ENCODE assay signal across 18 cellular contexts in the genomic region with DNA sequence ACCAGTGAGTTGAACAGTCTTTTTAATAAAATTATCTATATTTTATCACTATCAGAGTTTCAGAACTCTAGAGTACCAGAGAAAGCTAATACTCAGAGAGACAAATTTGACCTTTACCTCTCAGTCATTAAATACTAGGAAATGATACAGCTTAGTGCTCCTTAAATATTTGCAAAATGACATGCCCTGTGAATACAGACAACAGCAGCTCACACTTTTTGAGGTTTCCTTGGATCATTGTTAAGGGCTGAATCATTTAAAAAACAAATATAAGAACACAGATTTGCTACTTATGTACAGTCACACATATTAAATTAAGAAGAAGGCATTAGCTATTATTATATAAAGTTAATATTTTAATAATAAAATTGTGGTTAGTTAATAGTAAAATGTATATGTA.
"Had no signal": no experiment of that assay in that cellular context is flagged by ENCODE, and none has a peak within 500 bp of the region (broad histone marks: within the 10 kb centered on the region; RNA-seq: fewer than 3 reads in every experiment).

No MANE protein-coding gene starts in this region.

- H3K27me3 ChIP-seq: breast epithelium, dorsolateral prefrontal cortex, esophagus muscularis mucosa, hepatocyte, right atrium auricular region, tibial nerve, vagina had no signal

- H3K36me3 ChIP-seq: breast epithelium, esophagus muscularis mucosa, lower lobe of right lung, right atrium auricular region, tibial nerve, vagina had no signal

- H3K4me3 ChIP-seq: breast epithelium, dorsolateral prefrontal cortex, esophagus muscularis mucosa, hepatocyte, lower lobe of right lung, right atrium auricular region, skin epidermis, tibial nerve, vagina had no signal

- DNase-seq: activated CD4-positive, alpha-beta T cell treated with anti-CD3 and anti-CD28 coated beads, Interleukin-2, amount 50 U/mL, for 4 hours; activated CD4-positive, CD25-positive, alpha-beta regulatory T cell treated with anti-CD3 and anti-CD28 coated beads, Interleukin-2, amount 50 U/mL, for 72 hours; activated CD8-positive, alpha-beta memory T cell treated with anti-CD3 and anti-CD28 coated beads, Interleukin-2, amount 10 ng/mL, durations not matched to agents 7 days and 5 days; activated gamma-delta T cell; activated T-cell treated with anti-CD3 and anti-CD28 coated beads, Interleukin-2, amount 50 U/mL, for 4 hours; amygdala; dorsolateral prefrontal cortex; lower lobe of right lung; midbrain; naive thymus-derived CD4-positive, alpha-beta T cell had no signal

- ATAC-seq: activated CD8-positive, alpha-beta memory T cell treated with anti-CD3 and anti-CD28 coated beads, Interleukin-2, amount 10 ng/mL, durations not matched to agents 7 days and 5 days; activated T-cell treated with anti-CD3 and anti-CD28 coated beads, Interleukin-2, amount 50 U/mL, for 4 hours; lower lobe of right lung; naive thymus-derived CD4-positive, alpha-beta T cell; stimulated activated effector memory CD8-positive, alpha-beta T cell treated with anti-CD3 and anti-CD28 coated beads, Interleukin-12 subunit alpha, Interleukin-12 subunit beta, amount 100 ng/mL, for 72 hours had no signal
